ENCODE assay signal across 11 cellular contexts in the genomic region with DNA sequence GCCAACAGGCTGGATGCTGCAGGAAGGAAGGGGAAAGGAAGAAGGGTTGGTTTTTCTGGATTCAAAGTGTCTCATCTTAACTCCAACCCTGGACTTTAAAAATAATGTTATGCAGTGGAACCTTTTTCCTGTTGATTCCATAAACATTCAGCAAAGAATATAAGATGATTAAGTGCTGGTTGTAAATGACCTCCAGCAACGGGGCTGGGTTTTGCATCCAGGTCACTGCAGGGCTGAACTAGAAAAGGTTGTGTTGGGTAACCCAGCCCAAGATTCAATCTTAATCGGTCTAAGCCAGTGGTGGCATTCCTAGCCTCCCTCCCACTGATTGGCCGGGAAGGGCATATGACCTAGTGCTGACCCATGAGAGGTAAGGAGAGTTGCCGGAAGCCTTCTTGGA.
"Had no signal": no experiment of that assay in that cellular context is flagged by ENCODE, and none has a peak within 500 bp of the region (broad histone marks: within the 10 kb centered on the region; RNA-seq: fewer than 3 reads in every experiment).

No MANE protein-coding gene starts in this region.

- ATAC-seq: activated T-cell treated with anti-CD3 and anti-CD28 coated beads, Interleukin-2, amount 50 U/mL, for 4 hours; left cardiac atrium had no signal

- H3K27me3 ChIP-seq: thyroid gland had no signal

- H3K4me1 ChIP-seq: parathyroid adenoma had no signal

- H3K36me3 ChIP-seq: thyroid gland had no signal

- H3K27ac Mint-ChIP-seq: endodermal cell had no signal

- H3K9ac ChIP-seq: parathyroid adenoma had no signal

- H3K9me3 Mint-ChIP-seq: activated T-cell treated with anti-CD3 and anti-CD28 coated beads, Interleukin-2, amount 50 U/mL, for 4 hours; endodermal cell; nephron had no signal

- DNase-seq: activated CD4-positive, alpha-beta T cell treated with anti-CD3 and anti-CD28 coated beads for 1 hour; activated CD4-positive, alpha-beta T cell treated with anti-CD3 and anti-CD28 coated beads, Interleukin-2, amount 50 U/mL, for 48 hours; activated gamma-delta T cell; activated naive CD8-positive, alpha-beta T cell treated with anti-CD3 and anti-CD28 coated beads for 36 hours; activated T-cell treated with anti-CD3 and anti-CD28 coated beads, Interleukin-2, amount 50 U/mL, for 4 hours; endodermal cell; left cardiac atrium; T-helper 2 cell; thyroid gland had no signal

- H3K79me2 ChIP-seq: parathyroid adenoma had no signal

- H3K4me3 ChIP-seq: thyroid gland had no signal

- H3K9me3 ChIP-seq: thyroid gland had no signal

- H3K27ac ChIP-seq: parathyroid adenoma, thyroid gland had no signal

- H3K27me3 Mint-ChIP-seq: activated naive CD8-positive, alpha-beta T cell treated with anti-CD3 and anti-CD28 coated beads for 36 hours had no signal
